ENCODE assay signal across 8 cellular contexts in the genomic region with DNA sequence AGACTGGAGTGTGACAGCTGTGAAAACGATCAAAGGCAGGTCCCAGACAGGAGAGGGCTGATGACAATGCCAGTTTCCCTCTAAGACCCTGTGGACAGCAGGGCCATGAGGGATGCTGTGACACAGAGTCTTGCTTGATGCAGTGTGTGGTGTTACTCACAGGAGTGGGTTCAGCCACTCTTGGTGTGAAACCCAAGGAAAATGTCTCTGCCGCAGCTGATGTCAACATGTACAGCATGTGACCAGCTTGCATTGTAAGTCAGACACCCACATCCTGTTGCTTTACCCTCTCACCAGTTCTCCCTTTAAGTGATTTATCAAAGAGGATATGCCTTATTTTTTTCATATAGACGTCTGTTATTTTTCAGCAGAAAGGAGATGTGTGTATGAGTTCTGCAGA.
DNase-seq lines count a peak whose midpoint lies in the region; ATAC-seq lines count a peak whose summit lies in the region.

No MANE protein-coding gene starts in this region.

- ATAC-seq in GM18868 (IDR thresholded peaks at IDR 0.05; ENCODE audit: unreplicated experiment) = peak; percentile 90
- ATAC-seq in HG03095 (IDR thresholded peaks at IDR 0.05; ENCODE audit: unreplicated experiment) = peak; percentile 73
- ATAC-seq in stimulated activated memory B cell treated with anti-CD40 and anti-IgM and Interleukin-4, amounts not matched to agents 10 μg/mL and 1 μg/mL and 100 μg/mL, for 72 hours = peak; percentile 98
- no peak for ATAC-seq in GM19455 (IDR thresholded peaks at IDR 0.05; ENCODE audit: unreplicated experiment)

- DNase-seq in SHP77 treated with DMSO at 0.1 percent for 48 hours (lab: John Stamatoyannopoulos, UW) (peak; percentile 34), mucosa of gallbladder (ENCODE audit: low spot score) (peak; percentile 76), NCI-H526 (lab: John Stamatoyannopoulos, UW) (no peak)

- H3K27ac Mint-ChIP-seq in activated naive CD4-positive, alpha-beta T cell treated with anti-CD3 and anti-CD28 coated beads, Interleukin-2, amount 50 U/mL, for 24 hours = peak overlapping the region; percentile 98
- peak overlapping the region; percentile 95 for H3K27ac Mint-ChIP-seq in stimulated activated memory B cell treated with anti-CD40 and anti-IgM and Interleukin-4, amounts not matched to agents 10 μg/mL and 1 μg/mL and 100 μg/mL, for 72 hours

- peaks cover 21% of the 10 kb centered on the region for H3K9me3 Mint-ChIP-seq in activated naive CD4-positive, alpha-beta T cell treated with anti-CD3 and anti-CD28 coated beads, Interleukin-2, amount 50 U/mL, for 24 hours
- no peaks in the 10 kb centered on the region for H3K9me3 Mint-ChIP-seq in stimulated activated memory B cell treated with anti-CD40 and anti-IgM and Interleukin-4, amounts not matched to agents 10 μg/mL and 1 μg/mL and 100 μg/mL, for 72 hours

- peaks cover 80% of the 10 kb centered on the region for H3K4me1 Mint-ChIP-seq in activated naive CD4-positive, alpha-beta T cell treated with anti-CD3 and anti-CD28 coated beads, Interleukin-2, amount 50 U/mL, for 24 hours
- peaks cover 42% of the 10 kb centered on the region for H3K4me1 Mint-ChIP-seq in stimulated activated memory B cell treated with anti-CD40 and anti-IgM and Interleukin-4, amounts not matched to agents 10 μg/mL and 1 μg/mL and 100 μg/mL, for 72 hours

- H3K27me3 Mint-ChIP-seq in activated naive CD4-positive, alpha-beta T cell treated with anti-CD3 and anti-CD28 coated beads, Interleukin-2, amount 50 U/mL, for 24 hours = no peaks in the 10 kb centered on the region
- H3K27me3 Mint-ChIP-seq in stimulated activated memory B cell treated with anti-CD40 and anti-IgM and Interleukin-4, amounts not matched to agents 10 μg/mL and 1 μg/mL and 100 μg/mL, for 72 hours = no peaks in the 10 kb centered on the region

- peaks cover 10% of the 10 kb centered on the region for H3K36me3 Mint-ChIP-seq in activated naive CD4-positive, alpha-beta T cell treated with anti-CD3 and anti-CD28 coated beads, Interleukin-2, amount 50 U/mL, for 24 hours
- H3K36me3 Mint-ChIP-seq in stimulated activated memory B cell treated with anti-CD40 and anti-IgM and Interleukin-4, amounts not matched to agents 10 μg/mL and 1 μg/mL and 100 μg/mL, for 72 hours = peaks cover 5% of the 10 kb centered on the region

- peak overlapping the region; percentile 78 for H3K4me3 Mint-ChIP-seq in activated naive CD4-positive, alpha-beta T cell treated with anti-CD3 and anti-CD28 coated beads, Interleukin-2, amount 50 U/mL, for 24 hours
- H3K4me3 Mint-ChIP-seq in stimulated activated memory B cell treated with anti-CD40 and anti-IgM and Interleukin-4, amounts not matched to agents 10 μg/mL and 1 μg/mL and 100 μg/mL, for 72 hours = peak overlapping the region; percentile 46

Comparison
In these comparisons a context has a peak if more than half of its experiments do, and no peak if none do; other contexts are left out.
1. DNase-seq: peak in SHP77 treated with DMSO at 0.1 percent for 48 hours (single experiment) and mucosa of gallbladder (single experiment); none in NCI-H526 (0 of 2).